ENCODE assay signal across 8 cellular contexts in the genomic region with DNA sequence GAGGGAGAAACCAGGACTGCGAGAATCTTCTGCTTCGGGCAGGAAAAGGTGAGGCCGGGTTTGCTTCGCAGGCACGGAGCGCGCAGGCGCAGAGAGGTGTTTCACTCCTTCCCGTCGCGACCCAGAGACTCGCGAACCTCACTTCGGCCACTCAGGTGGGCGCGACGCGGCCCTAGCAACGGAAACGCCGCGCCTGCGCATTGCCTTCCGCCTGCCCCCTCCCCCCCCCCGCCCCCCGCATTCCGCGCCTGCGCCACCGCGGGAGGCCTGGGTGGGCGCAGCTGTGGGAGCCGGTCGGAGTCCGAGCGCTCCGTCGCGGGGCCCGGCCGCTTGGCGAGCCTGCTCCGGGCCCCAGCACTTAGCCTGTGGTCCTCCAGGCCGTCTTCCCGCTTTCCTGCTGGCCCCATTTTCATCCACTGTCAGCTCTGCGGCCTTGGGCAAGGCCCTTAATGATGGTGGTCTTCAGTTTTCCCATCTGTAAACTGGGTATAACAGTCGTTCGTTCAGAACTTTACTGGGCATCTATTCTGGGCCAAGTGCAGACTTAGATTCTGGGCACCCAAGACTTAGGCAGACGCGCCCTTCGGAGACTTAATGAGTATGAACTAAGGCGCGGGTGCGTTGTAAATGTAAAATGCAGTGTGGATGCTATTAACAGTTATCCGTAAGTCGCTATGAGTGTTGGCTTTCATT.
A peak's percentile ranks its signal among the peaks of the same experiment; 100 is the strongest.
DNase-seq lines count a peak whose midpoint lies in the region; TF ChIP-seq lines count a peak whose summit lies in the region.

No MANE protein-coding gene starts in this region.

- H3K4me1 ChIP-seq in breast epithelium = peaks cover 0 to 8% of the 10 kb centered on the region in 2 donors
- H3K4me1 ChIP-seq in adrenal gland (replicated peaks in 1 of 2) = peaks cover 0 to 3% of the 10 kb centered on the region in 2 donors
- H3K4me1 ChIP-seq in iPS-18a (ENCODE audit: control insufficient read depth, low read depth, low read length) = peaks cover 12% of the 10 kb centered on the region
- H3K4me1 ChIP-seq in Caco-2 = no peaks in the 10 kb centered on the region

- H3K4me3 Mint-ChIP-seq in MCF 10A (ENCODE audit: unreplicated experiment) = no peak overlapping the region
- H3K4me3 Mint-ChIP-seq in Calu3 (ENCODE audit: low read depth, unreplicated experiment) = no peak overlapping the region
- H3K4me3 Mint-ChIP-seq in Caco-2 (ENCODE audit: unreplicated experiment) = no peak overlapping the region

- no peak overlapping the region for H3K27ac Mint-ChIP-seq in MCF 10A (ENCODE audit: low read depth, unreplicated experiment)
- H3K27ac Mint-ChIP-seq in Calu3 (ENCODE audit: unreplicated experiment) = no peak overlapping the region
- H3K27ac Mint-ChIP-seq in Caco-2 (ENCODE audit: unreplicated experiment) = no peak overlapping the region

- peak overlapping the region; percentile 33 for H3K9ac ChIP-seq in iPS-18a (ENCODE audit: low read length)

- peaks cover 38% of the 10 kb centered on the region for H3K27me3 Mint-ChIP-seq in MCF 10A (ENCODE audit: insufficient read depth, unreplicated experiment)
- peaks cover 48% of the 10 kb centered on the region for H3K27me3 Mint-ChIP-seq in Calu3 (ENCODE audit: unreplicated experiment)
- peaks cover 8% of the 10 kb centered on the region for H3K27me3 Mint-ChIP-seq in Caco-2 (ENCODE audit: insufficient read depth, unreplicated experiment)

- DNase-seq in breast epithelium (ENCODE audit: low spot score in 2 of 2) (peak in 1 of 2 donors; percentile 57), MCF 10A (ENCODE audit: unreplicated experiment) (no peak), adrenal gland (peak; percentile 32 to 72 (median 36)), MV-4-11 (lab: John Stamatoyannopoulos, UW) (no peak), Calu3 (no peak), Caco-2 (no peak)
- peak; percentile 24 to 37 for DNase-seq in stimulated activated CD4-positive, alpha-beta T cell treated with anti-CD3 and anti-CD28 coated beads, Interleukin-12 subunit alpha, Interleukin-12 subunit beta, amount 100 ng/mL, for 24 hours (ENCODE audit: low read depth in 2 of 2)

- POLR2A ChIA-PET in MCF 10A (lab: Yijun Ruan, JAX) (interaction anchor here (0.6 kb wide), 1 partner anchor 281 kb away, joined by 3 read pairs; no protein-coding TSS in a partner anchor), Caco-2 (lab: Charles Lee) (no interaction called here)

- no peaks in the 10 kb centered on the region for H3K9me3 ChIP-seq in breast epithelium
- no peaks in the 10 kb centered on the region for H3K9me3 ChIP-seq in adrenal gland (replicated peaks in 1 of 3)
- H3K9me3 ChIP-seq in iPS-18a (ENCODE audit: control insufficient read depth, low read depth, low read length) = no peaks in the 10 kb centered on the region
- H3K9me3 ChIP-seq in Caco-2 = no peaks in the 10 kb centered on the region

- no peaks in the 10 kb centered on the region for H3K27me3 ChIP-seq in breast epithelium
- peaks cover 13% of the 10 kb centered on the region for H3K27me3 ChIP-seq in adrenal gland
- H3K27me3 ChIP-seq in iPS-18a (ENCODE audit: control insufficient read depth, insufficient read depth, low read length) = peaks cover 22% of the 10 kb centered on the region
- no peaks in the 10 kb centered on the region for H3K27me3 ChIP-seq in Caco-2 (replicated peaks; ENCODE audit: control insufficient read depth, insufficient read depth, low read length)

- TF ChIP-seq CTCF in breast epithelium (IDR thresholded peaks at IDR 0.05) = no peak
- no peak for TF ChIP-seq CTCF in MCF 10A (IDR thresholded peaks at IDR 0.05; ENCODE audit: unreplicated experiment)
- no peak for TF ChIP-seq CTCF in adrenal gland (IDR thresholded peaks at IDR 0.05)
- TF ChIP-seq CTCF in Calu3 (IDR thresholded peaks at IDR 0.05; ENCODE audit: unreplicated experiment) = no peak
- TF ChIP-seq CTCF in Caco-2 (IDR thresholded peaks at IDR 0.05; ENCODE audit: insufficient read depth in 1 of 2, low read depth in 1 of 2, low read length in 1 of 2, severe bottlenecking in 1 of 2, unreplicated experiment in 1 of 2) = no peak

- no TSS peak for BruUV-seq in MCF 10A (replicated peaks; lab: Mats Ljungman, UMichigan)
- BruUV-seq in Calu3 (replicated peaks; lab: Mats Ljungman, UMichigan) = no TSS peak
- no TSS peak for BruUV-seq in Caco-2 (replicated peaks; lab: Mats Ljungman, UMichigan)

- CTCF ChIA-PET in MCF 10A (lab: Yijun Ruan, JAX) (interaction anchor here (2.7 kb wide), 1 partner anchor 520 kb away, joined by 6 read pairs; no protein-coding TSS in a partner anchor), Calu3 (lab: Charles Lee) (no interaction called here), Caco-2 (lab: Charles Lee) (no interaction called here)

- TF ChIP-seq POLR2A in breast epithelium (IDR thresholded peaks at IDR 0.05) = no peak
- no peak for TF ChIP-seq POLR2A in adrenal gland (IDR thresholded peaks at IDR 0.05)

- peak overlapping the region in 1 of 2 donors; percentile 18 for H3K27ac ChIP-seq in breast epithelium
- no peak overlapping the region for H3K27ac ChIP-seq in adrenal gland
- H3K27ac ChIP-seq in iPS-18a (ENCODE audit: low read length) = no peak overlapping the region

- H3K4me1 Mint-ChIP-seq in MCF 10A (ENCODE audit: insufficient read depth, unreplicated experiment) = no peaks in the 10 kb centered on the region
- no peaks in the 10 kb centered on the region for H3K4me1 Mint-ChIP-seq in Calu3 (ENCODE audit: low read depth, unreplicated experiment)
- H3K4me1 Mint-ChIP-seq in Caco-2 (ENCODE audit: low read depth, unreplicated experiment) = no peaks in the 10 kb centered on the region

- H3K9me3 Mint-ChIP-seq in MCF 10A (ENCODE audit: unreplicated experiment) = no peaks in the 10 kb centered on the region
- peaks cover 6% of the 10 kb centered on the region for H3K9me3 Mint-ChIP-seq in Calu3 (ENCODE audit: low read depth, unreplicated experiment)
- peaks cover 14% of the 10 kb centered on the region for H3K9me3 Mint-ChIP-seq in Caco-2 (ENCODE audit: unreplicated experiment)

- H3K36me3 Mint-ChIP-seq in MCF 10A (ENCODE audit: insufficient read depth, unreplicated experiment) (no peaks in the 10 kb centered on the region), Calu3 (ENCODE audit: insufficient read depth, unreplicated experiment) (no peaks in the 10 kb centered on the region), Caco-2 (ENCODE audit: insufficient read depth, unreplicated experiment) (no peaks in the 10 kb centered on the region)

- H3K36me3 ChIP-seq in breast epithelium (no peaks in the 10 kb centered on the region), adrenal gland (replicated peaks in 1 of 2) (no peaks in the 10 kb centered on the region), iPS-18a (ENCODE audit: control insufficient read depth, low read depth, low read length) (no peaks in the 10 kb centered on the region), Caco-2 (ENCODE audit: control insufficient read depth, insufficient read depth, low read length) (no peaks in the 10 kb centered on the region)

- H3K4me3 ChIP-seq in breast epithelium (peak overlapping the region; percentile 40 to 77 (median 59)), adrenal gland (peak overlapping the region in 1 of 4 donors; percentile 52), iPS-18a (ENCODE audit: low read length) (peak overlapping the region; percentile 74), Caco-2 (ENCODE audit: low read depth, low read length) (no peak overlapping the region)

- intact Hi-C loops in breast epithelium (cut with DNase I; ENCODE audit: low total_unique reads) = no loop called here
- intact Hi-C loops in MCF 10A (cut with micrococcal nuclease) = no loop called here
- intact Hi-C loops in adrenal gland (cut with DNase I) = no loop called here
- intact Hi-C loops in Calu3 (cut with micrococcal nuclease; ENCODE audit: unreplicated experiment) = no loop called here
- intact Hi-C loops in Caco-2 (cut with micrococcal nuclease; ENCODE audit: unreplicated experiment) = no loop called here

- WGBS in adrenal gland, 4 donors = 18 to 57% (median 33%) methylated on average over 16 to 56 of the region's 56 CpGs

Comparison
In these comparisons a context has a peak if more than half of its experiments do, and no peak if none do; other contexts are left out.
1. DNase-seq: peak in adrenal gland (7 of 7) and stimulated activated CD4-positive, alpha-beta T cell treated with anti-CD3 and anti-CD28 coated beads, Interleukin-12 subunit alpha, Interleukin-12 subunit beta, amount 100 ng/mL, for 24 hours (2 of 2); none in MCF 10A (single experiment), MV-4-11 (single experiment), Calu3 (single experiment) and Caco-2 (0 of 2).